ENCODE assay signal across 8 cellular contexts in genomic region chr9:131500939-131501541, GRCh38. TPM values are rescaled to one million over a fixed set of nuclear protein-coding genes. Genes with fewer than 3 reads are reported as not detected.
DNase-seq lines count a peak whose midpoint lies in the region; ATAC-seq and TF ChIP-seq lines count a peak whose summit lies in the region.

No MANE protein-coding gene starts in this region.

- H3K4me1 Mint-ChIP-seq in nephron, result peaks cover 13% of the 10 kb centered on the region

- no peaks in the 10 kb centered on the region for H4K20me1 ChIP-seq in OCI-LY1 (ENCODE audit: insufficient read depth, low read length)

- H3K36me3 Mint-ChIP-seq in nephron (ENCODE audit: low read depth), result peaks cover 45% of the 10 kb centered on the region

- H3K9ac ChIP-seq in OCI-LY1 (ENCODE audit: low read length), result no peak overlapping the region

- no peaks in the 10 kb centered on the region for H3K9me3 Mint-ChIP-seq in nephron

- H2AFZ ChIP-seq in OCI-LY1 (ENCODE audit: low read length), result no peak overlapping the region

- TF ChIP-seq CTCF in OCI-LY1 (IDR thresholded peaks at IDR 0.05; ENCODE audit: low read length) (no peak), nephron (IDR thresholded peaks at IDR 0.05; ENCODE audit: unreplicated experiment in 3 of 3) (no peak)

- H3F3A ChIP-seq in OCI-LY1 (ENCODE audit: insufficient read depth, low read length), result peaks cover 6% of the 10 kb centered on the region

- H3K4me3 Mint-ChIP-seq in nephron, result peak overlapping the region; percentile 81 to 90 (median 89)

- H3K9me3 ChIP-seq in OCI-LY1 (ENCODE audit: low read length), result no peaks in the 10 kb centered on the region

- no peaks in the 10 kb centered on the region for H3K27me3 ChIP-seq in OCI-LY1 (ENCODE audit: insufficient read depth, low read length)

- H3K9me2 ChIP-seq in OCI-LY1 (ENCODE audit: low read depth, low read length), result no peaks in the 10 kb centered on the region

- no peaks in the 10 kb centered on the region for H3K79me2 ChIP-seq in OCI-LY1 (ENCODE audit: insufficient read depth, low read length)

- H3K4me2 ChIP-seq in OCI-LY1 (ENCODE audit: low read length), result no peak overlapping the region

- H3K36me3 ChIP-seq in OCI-LY1 (ENCODE audit: insufficient read depth, low read length), result peaks cover 39% of the 10 kb centered on the region

- in situ Hi-C loops in Caki2 (cut with HindIII; ENCODE audit: low pct_unique_long_range_greater_than_20kb, low sequenced_read_pairs), result no loop called here

- ATAC-seq in HG03354 (IDR thresholded peaks at IDR 0.05; ENCODE audit: poor library complexity, severe bottlenecking, unreplicated experiment) (no peak), HG03460 (IDR thresholded peaks at IDR 0.05; ENCODE audit: unreplicated experiment) (no peak)

- peak overlapping the region; percentile 37 to 68 (median 49) for H3K27ac Mint-ChIP-seq in nephron

- peak; percentile 30 for DNase-seq in Caki2 (ENCODE audit: low read depth)
- peak; percentile 55 for DNase-seq in activated effector memory CD4-positive, alpha-beta T cell treated with Interleukin-2 at 50 U/mL for 16 hours
- no peak for DNase-seq in SKM-1 (lab: John Stamatoyannopoulos, UW; ENCODE audit: unreplicated experiment)
- DNase-seq in cortex of kidney (lab: John Stamatoyannopoulos, UW), result no peak

- H3K4me3 ChIP-seq in OCI-LY1 (ENCODE audit: low read depth, low read length, poor library complexity, severe bottlenecking), result no peak overlapping the region

- H3K27me3 Mint-ChIP-seq in nephron (ENCODE audit: low read depth), result no peaks in the 10 kb centered on the region

- peak overlapping the region; percentile 70 for H3K27ac ChIP-seq in OCI-LY1 (ENCODE audit: low read depth, low read length, poor library complexity, severe bottlenecking)

- peaks cover 30% of the 10 kb centered on the region for H3K4me1 ChIP-seq in OCI-LY1 (ENCODE audit: insufficient read depth, low read length, severe bottlenecking)

RNA-seq across cellular contexts. Expression of gene POMT1, which starts 1.7 kb away (rescaled TPM):
- total RNA-seq in Caki2 (2014; rRNA removed; shearing (Covaris generic); ENCODE audit: low replicate concordance), result 29.6 and 30.9 TPM in 2 replicates

RNA-seq across cellular contexts. Expression of gene UCK1, which starts 30.0 kb away (rescaled TPM):
- 30.8 and 36.5 TPM in 2 replicates for total RNA-seq in Caki2 (2014; rRNA removed; shearing (Covaris generic); ENCODE audit: low replicate concordance)

RNA-seq across cellular contexts. Expression of gene PRRT1B, which starts 44.3 kb away (rescaled TPM):
- total RNA-seq in Caki2 (2014; rRNA removed; shearing (Covaris generic); ENCODE audit: low replicate concordance), result not detected in 2 replicates

Comparison
In these comparisons a context has a peak if more than half of its experiments do, and no peak if none do; other contexts are left out.
1. DNase-seq: peak in Caki2 (single experiment) and activated effector memory CD4-positive, alpha-beta T cell treated with Interleukin-2 at 50 U/mL for 16 hours (single experiment); none in SKM-1 (single experiment) and cortex of kidney (single experiment).